Comparison of ENCODE assay signal across 21 cellular contexts in genomic region chr15:94674251-94674650, GRCh38.
A peak's percentile ranks its signal among the peaks of the same experiment; 100 is the strongest.
DNase-seq lines count a peak whose midpoint lies in the region; ATAC-seq and TF ChIP-seq lines count a peak whose summit lies in the region.
"Had no signal": no experiment of that assay in that cellular context is flagged by ENCODE, and none has a peak within 500 bp of the region (broad histone marks: within the 10 kb centered on the region; RNA-seq: fewer than 3 reads in every experiment).

No MANE protein-coding gene starts in this region.

- CTCF ChIA-PET in MCF 10A (lab: Yijun Ruan, JAX), result interaction anchor here (0.6 to 4.5 kb wide), 16 partner anchors 12 to 1151 kb away, joined by 3 to 20 read pairs (median 3); no protein-coding TSS in a partner anchor

- H3K4me3 Mint-ChIP-seq in MCF 10A (ENCODE audit: unreplicated experiment), result peak overlapping the region; percentile 72
- no peak overlapping the region for H3K4me3 Mint-ChIP-seq in stimulated activated naive CD8-positive, alpha-beta T cell treated with anti-CD3 and anti-CD28 coated beads, Interleukin-15, amount 100 ng/mL, for 72 hours
- H3K4me3 Mint-ChIP-seq: CD4-positive, alpha-beta memory T cell; stimulated activated effector memory CD8-positive, alpha-beta T cell treated with anti-CD3 and anti-CD28 coated beads, Interleukin-12 subunit alpha, Interleukin-12 subunit beta, amount 100 ng/mL, for 72 hours had no signal

- no peak for ATAC-seq in GM21825 (IDR thresholded peaks at IDR 0.05; ENCODE audit: unreplicated experiment)
- no peak for ATAC-seq in stimulated activated naive CD8-positive, alpha-beta T cell treated with anti-CD3 and anti-CD28 coated beads, Interleukin-15, amount 100 ng/mL, for 72 hours
- ATAC-seq: body of pancreas; right lobe of liver; stimulated activated effector memory CD8-positive, alpha-beta T cell treated with anti-CD3 and anti-CD28 coated beads, Interleukin-12 subunit alpha, Interleukin-12 subunit beta, amount 100 ng/mL, for 72 hours had no signal

- BruUV-seq in MCF 10A (replicated peaks; lab: Mats Ljungman, UMichigan), result no TSS peak

- no peaks in the 10 kb centered on the region for H3K27me3 Mint-ChIP-seq in MCF 10A (ENCODE audit: insufficient read depth, unreplicated experiment)
- peaks cover 21% of the 10 kb centered on the region for H3K27me3 Mint-ChIP-seq in stimulated activated naive CD8-positive, alpha-beta T cell treated with anti-CD3 and anti-CD28 coated beads, Interleukin-15, amount 100 ng/mL, for 72 hours

- POLR2A ChIA-PET in MCF 10A (lab: Yijun Ruan, JAX), result interaction anchor here (0.7 to 1.8 kb wide), 14 partner anchors 49 to 1753 kb away, joined by 3 to 12 read pairs (median 4); partner anchors contain the start of gene NR2F2

- peaks cover 31% of the 10 kb centered on the region for H3K4me1 Mint-ChIP-seq in MCF 10A (ENCODE audit: insufficient read depth, unreplicated experiment)
- H3K4me1 Mint-ChIP-seq in stimulated activated naive CD8-positive, alpha-beta T cell treated with anti-CD3 and anti-CD28 coated beads, Interleukin-15, amount 100 ng/mL, for 72 hours, result no peaks in the 10 kb centered on the region
- H3K4me1 Mint-ChIP-seq: CD4-positive, alpha-beta memory T cell; stimulated activated effector memory CD8-positive, alpha-beta T cell treated with anti-CD3 and anti-CD28 coated beads, Interleukin-12 subunit alpha, Interleukin-12 subunit beta, amount 100 ng/mL, for 72 hours had no signal

- peak overlapping the region; percentile 78 for H3K27ac Mint-ChIP-seq in MCF 10A (ENCODE audit: low read depth, unreplicated experiment)
- no peak overlapping the region for H3K27ac Mint-ChIP-seq in stimulated activated naive CD8-positive, alpha-beta T cell treated with anti-CD3 and anti-CD28 coated beads, Interleukin-15, amount 100 ng/mL, for 72 hours
- H3K27ac Mint-ChIP-seq: activated T-helper 2 cell treated with anti-CD3 and anti-CD28 coated beads, Interferon-gamma antibody, Interleukin-2, Interleukin-4, amounts not matched to agents 10 μg/mL and 5 μg/mL and 100 μg/mL, durations not matched to agents 14 hours and 24 hours and 36 hours; CD4-positive, alpha-beta memory T cell; stimulated activated effector memory CD8-positive, alpha-beta T cell treated with anti-CD3 and anti-CD28 coated beads, Interleukin-12 subunit alpha, Interleukin-12 subunit beta, amount 100 ng/mL, for 72 hours had no signal

- intact Hi-C loops in MCF 10A (cut with micrococcal nuclease) (loop anchor here (1.0 to 10.0 kb wide), 5 partner anchors 117 to 1653 kb away; no protein-coding TSS in a partner anchor), cardiac septum (cut with DNase I) (loop anchor here (10.0 kb wide), 2 partner anchors 351 to 461 kb away; no protein-coding TSS in a partner anchor)

- no peak for TF ChIP-seq CTCF in MCF 10A (IDR thresholded peaks at IDR 0.05; ENCODE audit: unreplicated experiment)

- no peaks in the 10 kb centered on the region for H3K36me3 Mint-ChIP-seq in MCF 10A (ENCODE audit: insufficient read depth, unreplicated experiment)
- H3K36me3 Mint-ChIP-seq: CD4-positive, alpha-beta memory T cell; stimulated activated effector memory CD8-positive, alpha-beta T cell treated with anti-CD3 and anti-CD28 coated beads, Interleukin-12 subunit alpha, Interleukin-12 subunit beta, amount 100 ng/mL, for 72 hours had no signal

- no peaks in the 10 kb centered on the region for H3K9me3 Mint-ChIP-seq in MCF 10A (ENCODE audit: unreplicated experiment)
- H3K9me3 Mint-ChIP-seq in stimulated activated naive CD8-positive, alpha-beta T cell treated with anti-CD3 and anti-CD28 coated beads, Interleukin-15, amount 100 ng/mL, for 72 hours, result no peaks in the 10 kb centered on the region
- H3K9me3 Mint-ChIP-seq: activated T-helper 2 cell treated with anti-CD3 and anti-CD28 coated beads, Interferon-gamma antibody, Interleukin-2, Interleukin-4, amounts not matched to agents 10 μg/mL and 5 μg/mL and 100 μg/mL, durations not matched to agents 14 hours and 24 hours and 36 hours; CD4-positive, alpha-beta memory T cell; stimulated activated effector memory CD8-positive, alpha-beta T cell treated with anti-CD3 and anti-CD28 coated beads, Interleukin-12 subunit alpha, Interleukin-12 subunit beta, amount 100 ng/mL, for 72 hours had no signal

- DNase-seq in HT1080 (ENCODE audit: low read depth) (peak; percentile 9), MCF 10A (ENCODE audit: unreplicated experiment) (peak; percentile 89), kidney glomerular epithelial cell (lab: John Stamatoyannopoulos, UW) (peak; percentile 32), superior temporal gyrus (ENCODE audit: extremely low spot score) (peak; percentile 22), SIG-M5 treated with dmso at 0.1 percent for 504 hours (lab: John Stamatoyannopoulos, UW; ENCODE audit: unreplicated experiment) (no peak), cardiac septum (ENCODE audit: low spot score) (no peak)
- DNase-seq in stimulated activated naive CD8-positive, alpha-beta T cell treated with anti-CD3 and anti-CD28 coated beads, Interleukin-15, amount 100 ng/mL, for 72 hours, result no peak
- DNase-seq: activated CD4-positive, alpha-beta T cell treated with anti-CD3 and anti-CD28 coated beads, Interleukin-2, amount 50 U/mL, for 48 hours; body of pancreas; CD4-positive, alpha-beta memory T cell; effector CD4-positive, alpha-beta T cell; GDM1; glutamatergic neuron; islet precursor cell; NCI-H187 treated with DMSO at 0.1 percent for 48 hours; NCI-H524 treated with DMSO at 0.1 percent for 48 hours; right lobe of liver; stimulated activated CD4-positive, alpha-beta T cell treated with anti-CD3 and anti-CD28 coated beads, Interleukin-4, amount 100 ng/mL, for 4 hours had no signal

Comparison
In these comparisons a context has a peak if more than half of its experiments do, and no peak if none do; other contexts are left out.
1. DNase-seq: peak in HT1080 (single experiment), MCF 10A (single experiment), kidney glomerular epithelial cell (single experiment) and superior temporal gyrus (single experiment); none in SIG-M5 treated with dmso at 0.1 percent for 504 hours (single experiment), cardiac septum (single experiment) and stimulated activated naive CD8-positive, alpha-beta T cell treated with anti-CD3 and anti-CD28 coated beads, Interleukin-15, amount 100 ng/mL, for 72 hours (0 of 2).